Comparison of ENCODE assay signal across 8 cellular contexts in genomic region chr1:39391741-39392679, GRCh38.
DNase-seq lines count a peak whose midpoint lies in the region; ATAC-seq and TF ChIP-seq lines count a peak whose summit lies in the region.

No MANE protein-coding gene starts in this region.

- H3K27ac ChIP-seq in SK-N-SH (ENCODE audit: low read depth in 2 of 2, low read length in 1 of 2) (peak overlapping the region; percentile 56 to 97), neural progenitor cell (no peak overlapping the region)

- CTCF ChIA-PET in SK-N-SH (lab: Yijun Ruan, JAX): interaction anchor here (0.8 to 1.2 kb wide), 5 partner anchors 12 to 300 kb away, joined by 3 to 4 read pairs (median 3); no protein-coding TSS in a partner anchor

- H3K9me2 ChIP-seq in SK-N-SH: no peaks in the 10 kb centered on the region

- H4K20me1 ChIP-seq in SK-N-SH (ENCODE audit: insufficient read depth) (no peaks in the 10 kb centered on the region), neural progenitor cell (ENCODE audit: low read depth) (peaks cover 47% of the 10 kb centered on the region)

- TF ChIP-seq RAD21 in SK-N-SH (IDR thresholded peaks at IDR 0.05; ENCODE audit: low read length): no peak

- H3K9me3 Mint-ChIP-seq in neural progenitor cell: no peaks in the 10 kb centered on the region

- H2AFZ ChIP-seq in SK-N-SH (ENCODE audit: low read depth) (no peak overlapping the region), neural progenitor cell (replicated peaks) (no peak overlapping the region)

- H3K9me3 ChIP-seq in SK-N-SH: no peaks in the 10 kb centered on the region
- H3K9me3 ChIP-seq in neural progenitor cell (ENCODE audit: low read depth): no peaks in the 10 kb centered on the region

- peaks cover 56% of the 10 kb centered on the region for H3K4me1 Mint-ChIP-seq in neural progenitor cell

- TF ChIP-seq CTCF in SK-N-SH (IDR thresholded peaks at IDR 0.05) (no peak), fibroblast of the aortic adventitia (IDR thresholded peaks at IDR 0.05; ENCODE audit: insufficient read depth, low read length) (no peak), neural progenitor cell (IDR thresholded peaks at IDR 0.05) (no peak)

- peaks cover 19 to 27% of the 10 kb centered on the region in 2 experiments for H3K36me3 ChIP-seq in SK-N-SH (replicated peaks in 1 of 2; ENCODE audit: control insufficient read depth in 1 of 2, insufficient read depth in 2 of 2, low read length in 1 of 2)
- peaks cover 6% of the 10 kb centered on the region for H3K36me3 ChIP-seq in neural progenitor cell

- H3K4me3 ChIP-seq in SK-N-SH (ENCODE audit: low read depth in 2 of 2, low read length in 1 of 2): peak overlapping the region in 1 of 2 experiments; percentile 10; a peak in 1 of 4 replicates
- H3K4me3 ChIP-seq in fibroblast of the aortic adventitia (ENCODE audit: low read depth, low read length): no peak overlapping the region
- H3K4me3 ChIP-seq in neural progenitor cell: no peak overlapping the region

- no peaks in the 10 kb centered on the region for H3K27me3 Mint-ChIP-seq in neural progenitor cell (ENCODE audit: insufficient read depth, low read depth)

- ATAC-seq in GM19463 (IDR thresholded peaks at IDR 0.05; ENCODE audit: unreplicated experiment): no peak

- H3K9ac ChIP-seq in SK-N-SH: peak overlapping the region; percentile 61
- H3K9ac ChIP-seq in neural progenitor cell: no peak overlapping the region

- H3K4me1 ChIP-seq in SK-N-SH (ENCODE audit: control insufficient read depth in 1 of 2, insufficient read depth in 2 of 2, low read depth in 1 of 2, low read length in 1 of 2): peaks cover 13 to 65% of the 10 kb centered on the region in 2 experiments
- H3K4me1 ChIP-seq in neural progenitor cell: peaks cover 28% of the 10 kb centered on the region

- TF ChIP-seq EP300 in SK-N-SH (IDR thresholded peaks at IDR 0.05; ENCODE audit: borderline replicate concordance in 1 of 2, low read depth in 1 of 2, low read length in 1 of 2): peak in 1 of 2 experiments; percentile 79; a peak in 2 of 4 replicates

- H3K27me3 ChIP-seq in SK-N-SH (ENCODE audit: insufficient read depth): no peaks in the 10 kb centered on the region
- H3K27me3 ChIP-seq in neural progenitor cell: no peaks in the 10 kb centered on the region

- peaks cover 25% of the 10 kb centered on the region for H3K36me3 Mint-ChIP-seq in neural progenitor cell

- H3F3A ChIP-seq in SK-N-SH (replicated peaks; ENCODE audit: insufficient read depth): peaks cover 53% of the 10 kb centered on the region
- no peaks in the 10 kb centered on the region for H3F3A ChIP-seq in neural progenitor cell (ENCODE audit: low read depth)

- H3K27ac Mint-ChIP-seq in neural progenitor cell: peak overlapping the region; percentile 24

- POLR2A ChIA-PET in SK-N-SH (lab: Yijun Ruan, JAX): no interaction called here

- H3K4me2 ChIP-seq in SK-N-SH (peak overlapping the region; percentile 67), neural progenitor cell (no peak overlapping the region)

- 25% methylated on average over 5 of the region's 5 CpGs for WGBS in SK-N-SH (ENCODE audit: low lambda C conversion rate)

- DNase-seq in HCEC 1CT: peak; percentile 88
- no peak for DNase-seq in SK-N-SH
- DNase-seq in fibroblast of the aortic adventitia (ENCODE audit: low read depth): peak; percentile 94
- DNase-seq in neural progenitor cell (ENCODE audit: low spot score): no peak
- no peak for DNase-seq in NCI-H1436 treated with DMSO at 0.1 percent for 48 hours (lab: John Stamatoyannopoulos, UW)
- no peak for DNase-seq in occipital lobe (lab: John Stamatoyannopoulos, UW)
- DNase-seq in GF-D8 (lab: John Stamatoyannopoulos, UW): no peak

- peaks cover 89% of the 10 kb centered on the region for H3K79me2 ChIP-seq in SK-N-SH (ENCODE audit: insufficient read depth)
- peaks cover 76% of the 10 kb centered on the region for H3K79me2 ChIP-seq in neural progenitor cell (ENCODE audit: low read depth)

- peak overlapping the region; percentile 7 for H3K4me3 Mint-ChIP-seq in neural progenitor cell

TF ChIP-seq in SK-N-SH, 30 proteins besides CTCF, POLR2A, EP300 and RAD21:
- TF ChIP-seq SIN3A (IDR thresholded peaks at IDR 0.05; ENCODE audit: borderline replicate concordance, low read depth, low read length) (peak; percentile 75; the same call in 1 of the 2 replicates), GABPA (IDR thresholded peaks at IDR 0.05; ENCODE audit: low read depth) (peak; percentile 74), TCF12 (IDR thresholded peaks at IDR 0.05) (peak; percentile 71), USF2 (IDR thresholded peaks at IDR 0.05; ENCODE audit: borderline replicate concordance, low read depth, low read length) (no peak), YY1 (IDR thresholded peaks at IDR 0.05; ENCODE audit: low read depth) (no peak), ZBTB33 (IDR thresholded peaks at IDR 0.05; ENCODE audit: borderline replicate concordance, low read depth) (no peak), TAF1 (IDR thresholded peaks at IDR 0.05; ENCODE audit: borderline replicate concordance, low read depth, low read length) (peak; percentile 59; the same call in 1 of the 2 replicates), MAX (IDR thresholded peaks at IDR 0.05; ENCODE audit: low read depth) (peak; percentile 68), PBX3 (IDR thresholded peaks at IDR 0.05) (peak; percentile 75), JUND (IDR thresholded peaks at IDR 0.05) (peak; percentile 74), NFIC (IDR thresholded peaks at IDR 0.05; ENCODE audit: borderline replicate concordance) (peak; percentile 91), CHD2 (IDR thresholded peaks at IDR 0.05; ENCODE audit: low read length, partially characterized antibody) (no peak), NRF1 (IDR thresholded peaks at IDR 0.05; ENCODE audit: low read depth, low read length) (no peak), USF1 (IDR thresholded peaks at IDR 0.05; ENCODE audit: borderline replicate concordance, low read depth) (no peak), RXRA (IDR thresholded peaks at IDR 0.05; ENCODE audit: borderline replicate concordance, low read depth) (peak; percentile 59; the same call in 1 of the 2 replicates), FOSL2 (IDR thresholded peaks at IDR 0.05; ENCODE audit: borderline replicate concordance, low read depth) (peak; percentile 75; the same call in 1 of the 2 replicates), ELF1 (IDR thresholded peaks at IDR 0.05) (peak; percentile 40; the same call in 1 of the 2 replicates)

Comparison
In these comparisons a context has a peak if more than half of its experiments do, and no peak if none do; other contexts are left out.
1. DNase-seq: peak in HCEC 1CT (single experiment) and fibroblast of the aortic adventitia (single experiment); none in SK-N-SH (single experiment), neural progenitor cell (single experiment), NCI-H1436 treated with DMSO at 0.1 percent for 48 hours (single experiment), occipital lobe (single experiment) and GF-D8 (single experiment).